In the genomic region with DNA sequence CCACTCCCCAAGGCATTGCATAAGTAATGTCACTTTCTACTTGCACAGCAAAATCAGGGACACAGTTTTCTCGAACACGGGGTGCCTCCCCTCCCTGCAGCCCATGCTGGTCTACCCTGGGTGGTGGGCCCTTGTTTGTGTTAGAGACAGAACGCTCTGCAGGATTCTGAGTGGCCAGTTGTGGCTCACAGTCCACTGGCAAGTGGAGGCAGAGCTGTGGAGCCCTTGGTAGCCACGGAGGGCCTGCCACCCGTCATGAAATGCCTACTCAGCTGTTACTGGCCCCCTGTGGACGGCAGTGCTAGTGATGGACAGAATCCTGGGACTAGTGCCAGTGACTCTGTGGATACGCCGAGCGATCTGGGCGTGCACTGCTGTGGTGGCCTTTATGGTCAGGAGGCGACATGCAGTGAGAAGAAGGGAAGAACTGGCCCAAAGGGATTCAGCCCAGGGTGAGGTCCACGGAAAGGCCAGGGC, we compare ENCODE assay signal across 14 cellular contexts. TPM values are rescaled to one million over a fixed set of nuclear protein-coding genes. Genes with fewer than 3 reads are reported as not detected.
DNase-seq lines count a peak whose midpoint lies in the region; ATAC-seq and TF ChIP-seq lines count a peak whose summit lies in the region.
"Had no signal": no experiment of that assay in that cellular context is flagged by ENCODE, and none has a peak within 500 bp of the region (broad histone marks: within the 10 kb centered on the region; RNA-seq: fewer than 3 reads in every experiment).

No MANE protein-coding gene starts in this region.

- H3K27ac ChIP-seq in neuronal stem cell (replicated peaks; ENCODE audit: low read length): no peak overlapping the region
- H3K27ac ChIP-seq in tibial artery: peak overlapping the region; percentile 68 to 71

- H3K9me3 Mint-ChIP-seq in WTC11: no peaks in the 10 kb centered on the region
- no peaks in the 10 kb centered on the region for H3K9me3 Mint-ChIP-seq in dendritic cell treated with granulocyte-macrophage colony-stimulating factor and Interleukin-4, amounts not matched to agents 40 ng/mL and 50 ng/mL, for 4 days
- H3K9me3 Mint-ChIP-seq in activated CD4-positive, alpha-beta T cell treated with anti-CD3 and anti-CD28 coated beads, Interleukin-2, amount 10 ng/mL, durations not matched to agents 7 days and 5 days: no peaks in the 10 kb centered on the region
- H3K9me3 Mint-ChIP-seq: CD8-positive, alpha-beta memory T cell had no signal

- ATAC-seq in WTC11: no peak

- peaks cover 0 to 6% of the 10 kb centered on the region in 2 donors for H3K36me3 ChIP-seq in neuronal stem cell (replicated peaks in 1 of 2; ENCODE audit: control insufficient read depth in 2 of 2, insufficient read depth in 2 of 2, low read length in 2 of 2)
- H3K36me3 ChIP-seq in tibial artery: no peaks in the 10 kb centered on the region

- CTCF ChIA-PET in WTC11 (lab: Charles Lee): interaction anchor here (1.2 to 2.0 kb wide), 2 partner anchors 8 to 29 kb away, joined by 3 to 5 read pairs; no protein-coding TSS in a partner anchor
- CTCF ChIA-PET in activated CD4-positive, alpha-beta T cell treated with anti-CD3 and anti-CD28 coated beads, Interleukin-2, amount 10 ng/mL, durations not matched to agents 7 days and 5 days (lab: Charles Lee): no interaction called here

- H3K27me3 Mint-ChIP-seq in WTC11 (ENCODE audit: low read depth): no peaks in the 10 kb centered on the region
- H3K27me3 Mint-ChIP-seq in dendritic cell treated with granulocyte-macrophage colony-stimulating factor and Interleukin-4, amounts not matched to agents 40 ng/mL and 50 ng/mL, for 4 days: no peaks in the 10 kb centered on the region
- H3K27me3 Mint-ChIP-seq in activated CD4-positive, alpha-beta T cell treated with anti-CD3 and anti-CD28 coated beads, Interleukin-2, amount 10 ng/mL, durations not matched to agents 7 days and 5 days: no peaks in the 10 kb centered on the region

- no peak overlapping the region for H3K4me3 Mint-ChIP-seq in WTC11
- H3K4me3 Mint-ChIP-seq in dendritic cell treated with granulocyte-macrophage colony-stimulating factor and Interleukin-4, amounts not matched to agents 40 ng/mL and 50 ng/mL, for 4 days: no peak overlapping the region
- H3K4me3 Mint-ChIP-seq in activated CD4-positive, alpha-beta T cell treated with anti-CD3 and anti-CD28 coated beads, Interleukin-2, amount 10 ng/mL, durations not matched to agents 7 days and 5 days: no peak overlapping the region
- H3K4me3 Mint-ChIP-seq: CD8-positive, alpha-beta memory T cell had no signal

- no peak overlapping the region for H4K91ac ChIP-seq in neuronal stem cell (ENCODE audit: low read depth, low read length, poor library complexity)

- no peak overlapping the region for H3K14ac ChIP-seq in neuronal stem cell (ENCODE audit: low read length)

- peaks cover 35% of the 10 kb centered on the region for H3K4me1 Mint-ChIP-seq in WTC11
- peaks cover 46% of the 10 kb centered on the region for H3K4me1 Mint-ChIP-seq in dendritic cell treated with granulocyte-macrophage colony-stimulating factor and Interleukin-4, amounts not matched to agents 40 ng/mL and 50 ng/mL, for 4 days (ENCODE audit: low read depth)
- H3K4me1 Mint-ChIP-seq in activated CD4-positive, alpha-beta T cell treated with anti-CD3 and anti-CD28 coated beads, Interleukin-2, amount 10 ng/mL, durations not matched to agents 7 days and 5 days: no peaks in the 10 kb centered on the region
- H3K4me1 Mint-ChIP-seq: CD8-positive, alpha-beta memory T cell had no signal

- H3K4me3 ChIP-seq in neuronal stem cell (ENCODE audit: low read length in 2 of 2): no peak overlapping the region
- H3K4me3 ChIP-seq in tibial artery: no peak overlapping the region

- H2AFZ ChIP-seq in neuronal stem cell (ENCODE audit: low read length): no peak overlapping the region

- H3K9me3 ChIP-seq in neuronal stem cell (replicated peaks in 1 of 2; ENCODE audit: control insufficient read depth in 2 of 2, insufficient read depth in 1 of 2, low read depth in 1 of 2, low read length in 2 of 2): peaks cover 0 to 3% of the 10 kb centered on the region in 2 donors
- H3K9me3 ChIP-seq in tibial artery: no peaks in the 10 kb centered on the region

- peak overlapping the region; percentile 14; the same call in 1 of the 2 replicates for H3K27ac Mint-ChIP-seq in WTC11
- peak overlapping the region; percentile 36 for H3K27ac Mint-ChIP-seq in dendritic cell treated with granulocyte-macrophage colony-stimulating factor and Interleukin-4, amounts not matched to agents 40 ng/mL and 50 ng/mL, for 4 days
- no peak overlapping the region for H3K27ac Mint-ChIP-seq in activated CD4-positive, alpha-beta T cell treated with anti-CD3 and anti-CD28 coated beads, Interleukin-2, amount 10 ng/mL, durations not matched to agents 7 days and 5 days
- H3K27ac Mint-ChIP-seq: CD8-positive, alpha-beta memory T cell had no signal

- H2BK12ac ChIP-seq in neuronal stem cell (ENCODE audit: low read length): peak overlapping the region; percentile 26

- H3K79me1 ChIP-seq in neuronal stem cell (ENCODE audit: low read depth, low read length): no peaks in the 10 kb centered on the region

- peak overlapping the region; percentile 47 for H2BK5ac ChIP-seq in neuronal stem cell (ENCODE audit: low read length)

- intact Hi-C loops in dendritic cell treated with granulocyte-macrophage colony-stimulating factor and Interleukin-4, amounts not matched to agents 40 ng/mL and 50 ng/mL, for 4 days (cut with micrococcal nuclease): no loop called here
- intact Hi-C loops in tibial artery (cut with DNase I; ENCODE audit: low total_unique reads): no loop called here

- no peak overlapping the region for H3K4ac ChIP-seq in neuronal stem cell (ENCODE audit: low read length)

- H3K18ac ChIP-seq in neuronal stem cell (ENCODE audit: low read length): no peak overlapping the region

- peak overlapping the region; percentile 39 for H3K23ac ChIP-seq in neuronal stem cell (ENCODE audit: low read depth, low read length, poor library complexity)

- H2BK15ac ChIP-seq in neuronal stem cell (ENCODE audit: low read length): no peak overlapping the region

- H2BK120ac ChIP-seq in neuronal stem cell (ENCODE audit: low read depth, low read length): no peak overlapping the region

- no peaks in the 10 kb centered on the region for H3K27me3 ChIP-seq in neuronal stem cell (ENCODE audit: control insufficient read depth in 3 of 3, insufficient read depth in 3 of 3, low read depth in 1 of 3, low read length in 3 of 3)
- H3K27me3 ChIP-seq in tibial artery: no peaks in the 10 kb centered on the region

- no peak overlapping the region for H3K4me2 ChIP-seq in neuronal stem cell (ENCODE audit: insufficient read depth, low read length, poor library complexity, severe bottlenecking)

- no peak overlapping the region for H3K9ac ChIP-seq in neuronal stem cell (ENCODE audit: low read depth, low read length, poor library complexity)

- no peak overlapping the region for H4K8ac ChIP-seq in neuronal stem cell (ENCODE audit: low read depth, low read length)

- H3K4me1 ChIP-seq in neuronal stem cell (ENCODE audit: control insufficient read depth in 2 of 2, insufficient read depth in 1 of 2, low read depth in 1 of 2, low read length in 2 of 2) (peaks cover 4 to 8% of the 10 kb centered on the region in 2 donors), tibial artery (peaks cover 0 to 48% (median 32%) of the 10 kb centered on the region in 4 donors)

- POLR2A ChIA-PET in WTC11 (lab: Charles Lee): no interaction called here
- POLR2A ChIA-PET in activated CD4-positive, alpha-beta T cell treated with anti-CD3 and anti-CD28 coated beads, Interleukin-2, amount 10 ng/mL, durations not matched to agents 7 days and 5 days (lab: Charles Lee): no interaction called here

- H2AK5ac ChIP-seq in neuronal stem cell (ENCODE audit: low read depth, low read length): no peak overlapping the region

- TF ChIP-seq CTCF in WTC11 (IDR thresholded peaks at IDR 0.05) (no peak), tibial artery (IDR thresholded peaks at IDR 0.05) (no peak)

- WGBS in neuronal stem cell (ENCODE audit: extremely low coverage in 2 of 2, insufficient read length in 2 of 2, insufficient replicate concordance in 1 of 2), 2 donors: no CpG with 5 or more reads among the region's 12 CpGs

- H3K36me3 Mint-ChIP-seq in WTC11: peaks cover 4% of the 10 kb centered on the region
- peaks cover 64% of the 10 kb centered on the region for H3K36me3 Mint-ChIP-seq in dendritic cell treated with granulocyte-macrophage colony-stimulating factor and Interleukin-4, amounts not matched to agents 40 ng/mL and 50 ng/mL, for 4 days (ENCODE audit: low read depth)
- H3K36me3 Mint-ChIP-seq in activated CD4-positive, alpha-beta T cell treated with anti-CD3 and anti-CD28 coated beads, Interleukin-2, amount 10 ng/mL, durations not matched to agents 7 days and 5 days (ENCODE audit: low read depth): no peaks in the 10 kb centered on the region
- H3K36me3 Mint-ChIP-seq: CD8-positive, alpha-beta memory T cell had no signal

- DNase-seq in WTC11 (ENCODE audit: low spot score) (no peak), neuronal stem cell (ENCODE audit: low spot score) (no peak), tibial artery (no peak), glomerular visceral epithelial cell (ENCODE audit: extremely low spot score) (no peak)
- DNase-seq in stimulated activated CD4-positive, alpha-beta T cell treated with anti-CD3 and anti-CD28 coated beads, Interleukin-4, amount 100 ng/mL, for 24 hours: no peak
- DNase-seq in activated CD4-positive, alpha-beta T cell treated with anti-CD3 and anti-CD28 coated beads, Interleukin-2, amount 10 ng/mL, durations not matched to agents 7 days and 5 days: no peak
- DNase-seq: CD8-positive, alpha-beta memory T cell; Karpas-422; MM.1S; NCI-H1105; NCI-H1694 treated with DMSO at 0.1 percent for 48 hours; NCI-H345; NCI-H69 had no signal

TF ChIP-seq in WTC11, 78 proteins besides CTCF, POLR2A, EP300 and RAD21 (continues in another document):
- TF ChIP-seq SMAD3 (CRISPR knock-in tag; IDR thresholded peaks at IDR 0.05; ENCODE audit: borderline replicate concordance) (no peak), NR2C2 (CRISPR knock-in tag; IDR thresholded peaks at IDR 0.05) (no peak), GRHL2 (CRISPR knock-in tag; IDR thresholded peaks at IDR 0.05; ENCODE audit: insufficient replicate concordance, severe bottlenecking) (no peak), ATF3 (CRISPR knock-in tag; conservative IDR thresholded peaks at IDR 0.05) (no peak), ZBTB21 (CRISPR knock-in tag; IDR thresholded peaks at IDR 0.05; ENCODE audit: borderline replicate concordance) (no peak)

RNA-seq across cellular contexts. Expression of gene TXNDC2, which starts 54.0 kb away (rescaled TPM):
- 0.09 to 0.26 TPM (median 0.14 TPM) in 3 replicates for total RNA-seq in WTC11 (2021)
- polyA plus RNA-seq in neuronal stem cell (2013, experiment 1 of 2): 0.06 TPM
- 0.06 TPM for polyA plus RNA-seq in neuronal stem cell (2013, experiment 2 of 2)
- not detected for total RNA-seq in activated CD4-positive, alpha-beta T cell treated with anti-CD3 and anti-CD28 coated beads, Interleukin-2, amount 10 ng/mL, durations not matched to agents 7 days and 5 days
- total RNA-seq: CD8-positive, alpha-beta memory T cell had no signal
- polyA plus RNA-seq: CD8-positive, alpha-beta memory T cell had no signal
